In genomic region chr1:201020040-201020591, GRCh38 we compare ENCODE assay signal across 9 cellular contexts. TPM values are rescaled to one million over a fixed set of nuclear protein-coding genes. Genes with fewer than 3 reads are reported as not detected.
A peak's percentile ranks its signal among the peaks of the same experiment; 100 is the strongest.
DNase-seq lines count a peak whose midpoint lies in the region; ATAC-seq and TF ChIP-seq lines count a peak whose summit lies in the region.
"Had no signal": no experiment of that assay in that cellular context is flagged by ENCODE, and none has a peak within 500 bp of the region (broad histone marks: within the 10 kb centered on the region; RNA-seq: fewer than 3 reads in every experiment).

No MANE protein-coding gene starts in this region.

- 79 to 84% methylated on average over 3 to 4 of the region's 4 CpGs for WGBS in testis, 2 donors

- peak overlapping the region; percentile 92 to 99 (median 99) for H3K27ac Mint-ChIP-seq in CD4-positive, CD25-positive, alpha-beta regulatory T cell
- peak overlapping the region; percentile 97 for H3K27ac Mint-ChIP-seq in activated CD4-positive, alpha-beta T cell treated with anti-CD3 and anti-CD28 coated beads, Interleukin-2, amount 10 ng/mL, durations not matched to agents 24 days and 14 days

- peaks cover 4% of the 10 kb centered on the region for H3K27me3 Mint-ChIP-seq in CD4-positive, CD25-positive, alpha-beta regulatory T cell
- H3K27me3 Mint-ChIP-seq in activated CD4-positive, alpha-beta T cell treated with anti-CD3 and anti-CD28 coated beads, Interleukin-2, amount 10 ng/mL, durations not matched to agents 24 days and 14 days: no peaks in the 10 kb centered on the region

- ATAC-seq in CD4-positive, CD25-positive, alpha-beta regulatory T cell (ENCODE audit: low read depth in 2 of 2): no peak
- no peak for ATAC-seq in HG03097 (IDR thresholded peaks at IDR 0.05; ENCODE audit: low FRiP score, unreplicated experiment)
- no peak for ATAC-seq in GM18511 (IDR thresholded peaks at IDR 0.05; ENCODE audit: unreplicated experiment)

- intact Hi-C loops in activated CD4-positive, alpha-beta T cell treated with anti-CD3 and anti-CD28 coated beads, Interleukin-2, amount 10 ng/mL, durations not matched to agents 24 days and 14 days (cut with micrococcal nuclease): loop anchor here (5.0 kb wide), 3 partner anchors 152 to 398 kb away; partner anchors contain the start of genes DDX59 and KIF14
- intact Hi-C loops in testis (cut with DNase I; ENCODE audit: low total_unique reads): no loop called here

- TF ChIP-seq POLR2A in testis (IDR thresholded peaks at IDR 0.05): no peak

- TF ChIP-seq CTCF in testis (IDR thresholded peaks at IDR 0.05): no peak

- peak overlapping the region; percentile 92 to 99 (median 98) for H3K4me3 Mint-ChIP-seq in CD4-positive, CD25-positive, alpha-beta regulatory T cell
- peak overlapping the region; percentile 90 for H3K4me3 Mint-ChIP-seq in activated CD4-positive, alpha-beta T cell treated with anti-CD3 and anti-CD28 coated beads, Interleukin-2, amount 10 ng/mL, durations not matched to agents 24 days and 14 days

- peaks cover 87% of the 10 kb centered on the region for H3K4me1 ChIP-seq in CD4-positive, CD25-positive, alpha-beta regulatory T cell (ENCODE audit: control insufficient read depth, insufficient read depth, low read length, poor library complexity, severe bottlenecking)
- H3K4me1 ChIP-seq in testis: peaks cover 21% of the 10 kb centered on the region

- peak overlapping the region; percentile 62 for H3K4me3 ChIP-seq in CD4-positive, CD25-positive, alpha-beta regulatory T cell (ENCODE audit: low read depth, low read length)
- H3K4me3 ChIP-seq in Jurkat, Clone E6-1 (ENCODE audit: low read length): peak overlapping the region; percentile 1
- H3K4me3 ChIP-seq in testis: no peak overlapping the region

- H3K9me3 Mint-ChIP-seq in CD4-positive, CD25-positive, alpha-beta regulatory T cell: no peaks in the 10 kb centered on the region
- H3K9me3 Mint-ChIP-seq in activated CD4-positive, alpha-beta T cell treated with anti-CD3 and anti-CD28 coated beads, Interleukin-2, amount 10 ng/mL, durations not matched to agents 24 days and 14 days: no peaks in the 10 kb centered on the region

- peak in 1 of 3 donors; percentile 73 for DNase-seq in CD4-positive, CD25-positive, alpha-beta regulatory T cell
- no peak for DNase-seq in Jurkat, Clone E6-1 (ENCODE audit: low read depth, low spot score)
- DNase-seq in activated CD4-positive, alpha-beta T cell treated with anti-CD3 and anti-CD28 coated beads, Interleukin-2, amount 10 ng/mL, durations not matched to agents 24 days and 14 days: peak; percentile 78
- no peak for DNase-seq in testis
- DNase-seq in NCI-H446 treated with DMSO at 0.1 percent for 48 hours (lab: John Stamatoyannopoulos, UW): no peak
- DNase-seq: NCI-H1092 had no signal

- peaks cover 10 to 89% (median 55%) of the 10 kb centered on the region in 4 donors for H3K4me1 Mint-ChIP-seq in CD4-positive, CD25-positive, alpha-beta regulatory T cell
- peaks cover 71% of the 10 kb centered on the region for H3K4me1 Mint-ChIP-seq in activated CD4-positive, alpha-beta T cell treated with anti-CD3 and anti-CD28 coated beads, Interleukin-2, amount 10 ng/mL, durations not matched to agents 24 days and 14 days

- no peaks in the 10 kb centered on the region for H3K9me3 ChIP-seq in CD4-positive, CD25-positive, alpha-beta regulatory T cell (ENCODE audit: control insufficient read depth in 2 of 2, low read length in 2 of 2)
- H3K9me3 ChIP-seq in testis: no peaks in the 10 kb centered on the region

- H3K36me3 ChIP-seq in CD4-positive, CD25-positive, alpha-beta regulatory T cell (ENCODE audit: control insufficient read depth, insufficient read depth, low read length): no peaks in the 10 kb centered on the region
- H3K36me3 ChIP-seq in testis (ENCODE audit: low read depth, missing control alignments): no peaks in the 10 kb centered on the region

- peaks cover 10% of the 10 kb centered on the region for H3K36me3 Mint-ChIP-seq in CD4-positive, CD25-positive, alpha-beta regulatory T cell
- H3K36me3 Mint-ChIP-seq in activated CD4-positive, alpha-beta T cell treated with anti-CD3 and anti-CD28 coated beads, Interleukin-2, amount 10 ng/mL, durations not matched to agents 24 days and 14 days (ENCODE audit: low read depth): peaks cover 11% of the 10 kb centered on the region

- H3K27me3 ChIP-seq in CD4-positive, CD25-positive, alpha-beta regulatory T cell (ENCODE audit: control insufficient read depth, insufficient read depth, low read length): no peaks in the 10 kb centered on the region
- H3K27me3 ChIP-seq in layer of hippocampus (ENCODE audit: control insufficient read depth, insufficient read depth, low read length) (no peaks in the 10 kb centered on the region), testis (no peaks in the 10 kb centered on the region)

- peak overlapping the region; percentile 87 for H3K27ac ChIP-seq in CD4-positive, CD25-positive, alpha-beta regulatory T cell (ENCODE audit: insufficient read depth, low read length, poor library complexity, severe bottlenecking)
- H3K27ac ChIP-seq in layer of hippocampus (ENCODE audit: low read depth, low read length): peak overlapping the region; percentile 59
- H3K27ac ChIP-seq in testis: no peak overlapping the region

RNA-seq across cellular contexts. Expression of gene KIF21B, which starts 3.4 kb away (rescaled TPM):
- 96.9 TPM for total RNA-seq in CD4-positive, CD25-positive, alpha-beta regulatory T cell
- 1 to 10 TPM; 2.3 to 3.5 (median 3.0) TPM for polyA plus RNA-seq in CD4-positive, CD25-positive, alpha-beta regulatory T cell
- polyA plus RNA-seq in Jurkat, Clone E6-1 (2012; ENCODE audit: insufficient read depth, insufficient read length): 26.8 TPM
- total RNA-seq in activated CD4-positive, alpha-beta T cell treated with anti-CD3 and anti-CD28 coated beads, Interleukin-2, amount 10 ng/mL, durations not matched to agents 24 days and 14 days: 48.3 and 49.3 TPM in 2 replicates
- total RNA-seq in testis: 10 to 100 TPM; 23.3 to 32.7 TPM
- 32.3 TPM for polyA plus RNA-seq in testis (ENCODE audit: insufficient read depth, low read depth, low replicate concordance)

Comparison
In these comparisons a context has a peak if more than half of its experiments do, and no peak if none do; other contexts are left out.
1. H3K27ac ChIP-seq: peak in CD4-positive, CD25-positive, alpha-beta regulatory T cell (single experiment) and layer of hippocampus (single experiment); none in testis (0 of 2).
2. H3K4me3 ChIP-seq: peak in CD4-positive, CD25-positive, alpha-beta regulatory T cell (single experiment) and Jurkat, Clone E6-1 (single experiment); none in testis (0 of 2).